14 cellular contexts compared by ENCODE assay signal in the genomic region with DNA sequence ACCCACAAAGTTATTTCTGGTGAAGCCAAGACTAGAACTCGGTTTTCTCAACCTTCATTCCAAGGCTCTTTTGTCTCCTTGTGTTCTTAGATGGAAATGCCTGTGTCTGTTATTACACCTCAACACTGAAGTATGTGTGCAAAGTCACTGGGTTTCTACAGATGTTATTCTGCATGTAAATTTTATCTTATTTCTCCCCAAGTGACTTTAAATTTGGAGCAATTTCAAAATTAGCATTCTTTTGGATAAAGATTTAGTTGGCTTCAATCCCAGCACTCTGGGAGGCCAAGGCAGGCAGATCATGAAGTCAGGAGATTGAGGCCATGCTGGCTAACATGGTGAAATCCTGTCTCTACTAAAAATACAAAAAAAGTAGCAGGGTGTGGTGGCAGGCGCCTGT.
A peak's percentile ranks its signal among the peaks of the same experiment; 100 is the strongest.
DNase-seq lines count a peak whose midpoint lies in the region; ATAC-seq and TF ChIP-seq lines count a peak whose summit lies in the region.
"Had no signal": no experiment of that assay in that cellular context is flagged by ENCODE, and none has a peak within 500 bp of the region (broad histone marks: within the 10 kb centered on the region; RNA-seq: fewer than 3 reads in every experiment).

No MANE protein-coding gene starts in this region.

- peak; percentile 19 for ATAC-seq in left colon
- ATAC-seq in GM18858 (IDR thresholded peaks at IDR 0.05; ENCODE audit: unreplicated experiment), result no peak
- ATAC-seq in HG03457 (IDR thresholded peaks at IDR 0.05; ENCODE audit: unreplicated experiment), result no peak
- ATAC-seq: activated naive CD4-positive, alpha-beta T cell treated with anti-CD3 and anti-CD28 coated beads, Interleukin-2, amount 50 U/mL, for 72 hours had no signal

- peak; percentile 29 for TF ChIP-seq CTCF in cardiac fibroblast (IDR thresholded peaks at IDR 0.05; ENCODE audit: low read depth, low read length)

- H3K4me3 ChIP-seq in cardiac fibroblast (replicated peaks in 1 of 2; ENCODE audit: low read depth in 2 of 2, low read length in 2 of 2), result no peak overlapping the region
- H3K4me3 ChIP-seq: A549, mucosa of descending colon, PC-9, spleen had no signal

- DNase-seq in A172 (ENCODE audit: low spot score) (peak; percentile 16), HS-27A (ENCODE audit: low read depth) (peak; percentile 55), cardiac fibroblast (ENCODE audit: low read depth in 2 of 2) (peak; percentile 95 to 96), left colon (no peak), activated gamma-delta T cell (lab: John Stamatoyannopoulos, UW) (no peak), iPS-NIHi7 (ENCODE audit: extremely low spot score) (no peak)
- DNase-seq: effector memory CD4-positive, alpha-beta T cell; mucosa of descending colon; PC-9; spleen had no signal

- intact Hi-C loops in left colon (cut with DNase I, micrococcal nuclease), result loop anchor here in 1 of 2 donors (5.0 kb wide), 2 partner anchors 295 to 320 kb away; no protein-coding TSS in a partner anchor

Comparison
In these comparisons a context has a peak if more than half of its experiments do, and no peak if none do; other contexts are left out.
1. DNase-seq: peak in A172 (single experiment), HS-27A (single experiment) and cardiac fibroblast (2 of 2); none in left colon (0 of 2), activated gamma-delta T cell (single experiment) and iPS-NIHi7 (single experiment).